In genomic region chr15:43666177-43666576, GRCh38 we compare ENCODE assay signal across 9 cellular contexts. TPM values are rescaled to one million over a fixed set of nuclear protein-coding genes. Genes with fewer than 3 reads are reported as not detected.
"Had no signal": no experiment of that assay in that cellular context is flagged by ENCODE, and none has a peak within 500 bp of the region (broad histone marks: within the 10 kb centered on the region; RNA-seq: fewer than 3 reads in every experiment).

No MANE protein-coding gene starts in this region.

RNA-seq across cellular contexts. Expression of gene CKMT1A, which starts 27.5 kb away (rescaled TPM):
- total RNA-seq: activated B cell treated with CpG ODN at 0.5 μM for 24 hours; activated CD4-positive, alpha-beta memory T cell treated with anti-CD3 and anti-CD28 coated beads, Interleukin-2, amount 10 ng/mL, durations not matched to agents 7 days and 5 days; activated CD4-positive, alpha-beta T cell treated with anti-CD3 and anti-CD28 coated beads, Interleukin-2, amount 10 ng/mL, durations not matched to agents 7 days and 5 days; activated CD8-positive, alpha-beta memory T cell treated with anti-CD3 and anti-CD28 coated beads for 36 hours; activated CD8-positive, alpha-beta memory T cell treated with anti-CD3 and anti-CD28 coated beads, Interleukin-2, amount 10 ng/mL, durations not matched to agents 7 days and 5 days; activated CD8-positive, alpha-beta T cell treated with anti-CD3 and anti-CD28 coated beads, Interleukin-2, amount 10 ng/mL, durations not matched to agents 7 days and 5 days; T-helper 1 cell treated with Interleukin-12 subunit alpha and Interleukin-12 subunit beta and Interleukin-4 antibody, amounts not matched to agents 30 ng/mL and 1 ng/mL, for 36 hours; T-helper 17 cell; T-helper 2 cell treated with Interferon-gamma antibody and Interleukin-4, amounts not matched to agents 100 ng/mL and 5 ng/mL, for 36 hours had no signal
